16 cellular contexts compared by ENCODE assay signal in genomic region chr12:128920468-128920867, GRCh38.
DNase-seq lines count a peak whose midpoint lies in the region; ATAC-seq, FAIRE-seq and TF ChIP-seq lines count a peak whose summit lies in the region.
"Had no signal": no experiment of that assay in that cellular context is flagged by ENCODE, and none has a peak within 500 bp of the region (broad histone marks: within the 10 kb centered on the region; RNA-seq: fewer than 3 reads in every experiment).

No MANE protein-coding gene starts in this region.

- no peak for FAIRE-seq in bronchial epithelial cell (lab: Jason Lieb, UNC)
- FAIRE-seq: A204.1, GM18507, keratinocyte had no signal

- peaks cover 45% of the 10 kb centered on the region for H3K4me1 Mint-ChIP-seq in activated T-cell treated with anti-CD3 and anti-CD28 coated beads, Interleukin-2, amount 50 U/mL, for 24 hours (ENCODE audit: low read depth)

- no peak overlapping the region for H3K4me3 ChIP-seq in NB4 (ENCODE audit: low read depth, low read length)
- H3K4me3 ChIP-seq in bronchial epithelial cell (ENCODE audit: low read depth, low read length): no peak overlapping the region
- no peak overlapping the region for H3K4me3 ChIP-seq in lower lobe of right lung
- H3K4me3 ChIP-seq in A673 (ENCODE audit: low read depth, low read length, poor library complexity, severe bottlenecking): no peak overlapping the region

- peaks cover 9% of the 10 kb centered on the region for H3K27me3 Mint-ChIP-seq in activated T-cell treated with anti-CD3 and anti-CD28 coated beads, Interleukin-2, amount 50 U/mL, for 24 hours
- H3K27me3 Mint-ChIP-seq: stimulated activated naive CD8-positive, alpha-beta T cell treated with anti-CD3 and anti-CD28 coated beads, Interleukin-15, amount 100 ng/mL, for 72 hours had no signal

- H3K27me3 ChIP-seq in bronchial epithelial cell (ENCODE audit: control insufficient read depth, insufficient read depth, low read length) (no peaks in the 10 kb centered on the region), lower lobe of right lung (ENCODE audit: low read depth) (no peaks in the 10 kb centered on the region), A673 (replicated peaks; ENCODE audit: insufficient read depth, low read depth, low read length, poor library complexity) (peaks cover 3% of the 10 kb centered on the region)

- H3K27ac Mint-ChIP-seq in activated T-cell treated with anti-CD3 and anti-CD28 coated beads, Interleukin-2, amount 50 U/mL, for 24 hours: no peak overlapping the region

- TF ChIP-seq CTCF in NB4 (IDR thresholded peaks at IDR 0.05; ENCODE audit: low read depth, low read length) (no peak), bronchial epithelial cell (IDR thresholded peaks at IDR 0.05; ENCODE audit: insufficient read depth, low read length, severe bottlenecking) (no peak), lower lobe of right lung (IDR thresholded peaks at IDR 0.05) (no peak), A673 (conservative IDR thresholded peaks at IDR 0.05; ENCODE audit: low read depth, low read length) (no peak)

- no peak overlapping the region for H3K4me3 Mint-ChIP-seq in activated T-cell treated with anti-CD3 and anti-CD28 coated beads, Interleukin-2, amount 50 U/mL, for 24 hours
- H3K4me3 Mint-ChIP-seq: stimulated activated naive CD8-positive, alpha-beta T cell treated with anti-CD3 and anti-CD28 coated beads, Interleukin-15, amount 100 ng/mL, for 72 hours had no signal

- H3K4me1 ChIP-seq in lower lobe of right lung (peaks cover 4% of the 10 kb centered on the region), A673 (ENCODE audit: insufficient read depth, low read length, poor library complexity, severe bottlenecking) (no peaks in the 10 kb centered on the region)

- TF ChIP-seq POLR2A in NB4 (IDR thresholded peaks at IDR 0.05; ENCODE audit: extremely low read depth, insufficient read length): no peak

- CTCF ChIA-PET in A673 (lab: Charles Lee): no interaction called here

- intact Hi-C loops in lower lobe of right lung (cut with DNase I) (no loop called here), A673 (cut with micrococcal nuclease; ENCODE audit: unreplicated experiment) (no loop called here)

- BruUV-seq in A673 (replicated peaks; lab: Mats Ljungman, UMichigan): no TSS peak

- no peaks in the 10 kb centered on the region for H3K9me3 ChIP-seq in lower lobe of right lung
- no peaks in the 10 kb centered on the region for H3K9me3 ChIP-seq in A673 (ENCODE audit: low read depth, low read length, poor library complexity, severe bottlenecking)

- ATAC-seq in lower lobe of right lung: peak; percentile 89 to 90
- ATAC-seq: stimulated activated naive CD8-positive, alpha-beta T cell treated with anti-CD3 and anti-CD28 coated beads, Interleukin-15, amount 100 ng/mL, for 72 hours had no signal

- DNase-seq in A172 (ENCODE audit: low spot score) (peak; percentile 21), NB4 (ENCODE audit: low read depth) (peak; percentile 70), bronchial epithelial cell (ENCODE audit: low read depth) (peak; percentile 39), lower lobe of right lung (no peak), GOT3 (lab: John Stamatoyannopoulos, UW) (no peak), NCI-H187 treated with DMSO at 0.1 percent for 48 hours (lab: John Stamatoyannopoulos, UW) (no peak), A673 (ENCODE audit: low spot score) (no peak)
- no peak for DNase-seq in activated T-cell treated with anti-CD3 and anti-CD28 coated beads, Interleukin-2, amount 50 U/mL, for 24 hours
- DNase-seq: IMR-90; NCI-H2029 treated with DMSO at 0.1 percent for 48 hours; stimulated activated CD4-positive, alpha-beta T cell treated with anti-CD3 and anti-CD28 coated beads, Interleukin-4, amount 100 ng/mL, for 1 hour; stimulated activated naive CD8-positive, alpha-beta T cell treated with anti-CD3 and anti-CD28 coated beads, Interleukin-15, amount 100 ng/mL, for 72 hours had no signal

- H3K36me3 ChIP-seq in bronchial epithelial cell (ENCODE audit: control insufficient read depth, insufficient read depth, low read length) (no peaks in the 10 kb centered on the region), lower lobe of right lung (no peaks in the 10 kb centered on the region), A673 (ENCODE audit: insufficient read depth, low read length, poor library complexity, severe bottlenecking) (no peaks in the 10 kb centered on the region)

- H3K27ac ChIP-seq in lower lobe of right lung: no peak overlapping the region
- no peak overlapping the region for H3K27ac ChIP-seq in A673 (ENCODE audit: low read depth, low read length, poor library complexity, severe bottlenecking)
- H3K27ac ChIP-seq: epithelial cell of prostate had no signal

- no peaks in the 10 kb centered on the region for H3K9me3 Mint-ChIP-seq in activated T-cell treated with anti-CD3 and anti-CD28 coated beads, Interleukin-2, amount 50 U/mL, for 24 hours
- H3K9me3 Mint-ChIP-seq: stimulated activated naive CD8-positive, alpha-beta T cell treated with anti-CD3 and anti-CD28 coated beads, Interleukin-15, amount 100 ng/mL, for 72 hours had no signal

- POLR2A ChIA-PET in A673 (lab: Charles Lee; ENCODE audit: low non-redundant PET): interaction anchor here (0.6 kb wide), 1 partner anchor 129 kb away, joined by 7 read pairs; no protein-coding TSS in a partner anchor

- no peaks in the 10 kb centered on the region for H3K36me3 Mint-ChIP-seq in activated T-cell treated with anti-CD3 and anti-CD28 coated beads, Interleukin-2, amount 50 U/mL, for 24 hours (ENCODE audit: low read depth)

Comparison
In these comparisons a context has a peak if more than half of its experiments do, and no peak if none do; other contexts are left out.
1. DNase-seq: peak in A172 (single experiment), NB4 (single experiment) and bronchial epithelial cell (single experiment); none in lower lobe of right lung (single experiment), GOT3 (single experiment), NCI-H187 treated with DMSO at 0.1 percent for 48 hours (single experiment), A673 (single experiment) and activated T-cell treated with anti-CD3 and anti-CD28 coated beads, Interleukin-2, amount 50 U/mL, for 24 hours (single experiment).